7 cellular contexts compared by ENCODE assay signal in the genomic region with DNA sequence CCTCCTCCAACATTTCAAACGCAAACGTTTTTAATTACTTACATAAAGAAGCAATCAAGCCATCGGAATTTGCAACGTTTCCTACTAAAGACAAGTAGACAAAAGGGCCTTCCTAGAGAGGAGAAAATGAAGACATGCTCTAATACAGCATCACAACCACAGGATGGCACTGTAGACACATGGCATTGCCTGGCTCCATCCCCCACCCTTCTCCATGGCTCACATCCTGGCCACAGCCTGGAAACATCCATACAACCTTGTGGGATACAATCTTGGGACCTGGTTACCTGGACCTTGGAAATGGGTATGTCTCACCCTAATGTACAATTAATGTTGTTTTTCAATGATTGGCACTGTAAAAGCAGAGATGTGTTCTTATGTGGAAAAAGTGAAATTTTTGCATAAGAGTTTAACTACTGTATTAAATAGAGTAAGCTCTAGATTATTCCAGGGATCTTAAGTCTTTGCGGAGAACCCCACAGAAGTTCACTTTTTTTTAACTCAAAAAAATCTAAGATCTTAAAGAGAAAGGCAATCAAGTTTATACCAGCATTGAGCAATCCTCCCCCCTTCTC. TPM values are rescaled to one million over a fixed set of nuclear protein-coding genes. Genes with fewer than 3 reads are reported as not detected.
A peak's percentile ranks its signal among the peaks of the same experiment; 100 is the strongest.
DNase-seq lines count a peak whose midpoint lies in the region; ATAC-seq and TF ChIP-seq lines count a peak whose summit lies in the region.

No MANE protein-coding gene starts in this region.

- no peaks in the 10 kb centered on the region for H3K27me3 ChIP-seq in left ventricle myocardium inferior (ENCODE audit: low read depth)

- no peak overlapping the region for H3K27ac ChIP-seq in left ventricle myocardium inferior (replicated peaks)

- no peak for ATAC-seq in GM19455 (IDR thresholded peaks at IDR 0.05; ENCODE audit: unreplicated experiment)

- DNase-seq in DMS79 (lab: John Stamatoyannopoulos, UW): peak; percentile 14
- DNase-seq in HCEC 1CT: peak; percentile 68
- DNase-seq in NCI-H2227 treated with DMSO at 0.1 percent for 48 hours (lab: John Stamatoyannopoulos, UW): peak; percentile 36
- peak; percentile 71 for DNase-seq in amniotic epithelial cell (ENCODE audit: low read depth)
- no peak for DNase-seq in left ventricle myocardium inferior
- no peak for DNase-seq in retinal pigment epithelial cell (ENCODE audit: low read depth)

- H3K9me3 ChIP-seq in left ventricle myocardium inferior (replicated peaks): no peaks in the 10 kb centered on the region

- H3K4me1 ChIP-seq in left ventricle myocardium inferior: peaks cover 6% of the 10 kb centered on the region

- intact Hi-C loops in left ventricle myocardium inferior (cut with micrococcal nuclease): loop anchor here (5.0 kb wide), 1 partner anchor 172 kb away; no protein-coding TSS in a partner anchor

- H3K4me3 ChIP-seq in left ventricle myocardium inferior: no peak overlapping the region
- H3K4me3 ChIP-seq in retinal pigment epithelial cell (ENCODE audit: low read length): no peak overlapping the region

- peaks cover 7% of the 10 kb centered on the region for H3K36me3 ChIP-seq in left ventricle myocardium inferior

- TF ChIP-seq CTCF in left ventricle myocardium inferior (IDR thresholded peaks at IDR 0.05; ENCODE audit: borderline replicate concordance): peak; percentile 74
- TF ChIP-seq CTCF in retinal pigment epithelial cell (conservative IDR thresholded peaks at IDR 0.05; ENCODE audit: low read depth, low read length): peak; percentile 73

RNA-seq across cellular contexts. Expression of a gene that starts 21.5 kb away (rescaled TPM):
- total RNA-seq in left ventricle myocardium inferior: 6.0 TPM

RNA-seq across cellular contexts. Expression of a gene that starts 41.5 kb away (rescaled TPM):
- 0.52 TPM for total RNA-seq in left ventricle myocardium inferior

Comparison
In these comparisons a context has a peak if more than half of its experiments do, and no peak if none do; other contexts are left out.
1. DNase-seq: peak in DMS79 (single experiment), HCEC 1CT (single experiment), NCI-H2227 treated with DMSO at 0.1 percent for 48 hours (single experiment) and amniotic epithelial cell (single experiment); none in left ventricle myocardium inferior (single experiment) and retinal pigment epithelial cell (single experiment).